8 cellular contexts compared by ENCODE assay signal in genomic region chr20:49915118-49915379, GRCh38. TPM values are rescaled to one million over a fixed set of nuclear protein-coding genes. Genes with fewer than 3 reads are reported as not detected.
DNase-seq lines count a peak whose midpoint lies in the region; ATAC-seq and TF ChIP-seq lines count a peak whose summit lies in the region.

No MANE protein-coding gene starts in this region.

- H3K4me3 ChIP-seq in cardiac fibroblast (replicated peaks in 1 of 2; ENCODE audit: low read depth in 2 of 2, low read length in 2 of 2) (peak overlapping the region; percentile 76 to 97), mononuclear cell (ENCODE audit: low read length) (peak overlapping the region; percentile 86)

- H3K4me1 ChIP-seq in mononuclear cell (ENCODE audit: insufficient read depth, low read length), result peaks cover 35% of the 10 kb centered on the region

- no peaks in the 10 kb centered on the region for H3K9me3 ChIP-seq in mononuclear cell (ENCODE audit: low read depth, low read length)

- DNase-seq in cardiac fibroblast (ENCODE audit: low read depth in 2 of 2) (no peak), hippocampal formation (lab: John Stamatoyannopoulos, UW) (no peak), NCI-H128 (lab: John Stamatoyannopoulos, UW; ENCODE audit: unreplicated experiment) (no peak)
- no peak for DNase-seq in activated CD4-positive, alpha-beta T cell treated with anti-CD3 and anti-CD28 coated beads for 1 hour

- H3K27me3 ChIP-seq in mononuclear cell (ENCODE audit: insufficient read depth, low read length), result no peaks in the 10 kb centered on the region

- ATAC-seq in GM19035 (IDR thresholded peaks at IDR 0.05; ENCODE audit: unreplicated experiment) (peak; percentile 21), HG03432 (IDR thresholded peaks at IDR 0.05; ENCODE audit: unreplicated experiment) (peak; percentile 7), HG03039 (IDR thresholded peaks at IDR 0.05; ENCODE audit: unreplicated experiment) (no peak)

- no peak for TF ChIP-seq CTCF in cardiac fibroblast (IDR thresholded peaks at IDR 0.05; ENCODE audit: low read depth, low read length)

RNA-seq across cellular contexts. Expression of gene SPATA2, which starts 0.3 kb away (rescaled TPM):
- 6.2 TPM for total RNA-seq in mononuclear cell

RNA-seq across cellular contexts. Expression of gene RNF114, which starts 21.1 kb away (rescaled TPM):
- total RNA-seq in mononuclear cell, result 186 TPM
